28 cellular contexts compared by ENCODE assay signal in genomic region chr2:100969998-100970397, GRCh38.
"Had no signal": no experiment of that assay in that cellular context is flagged by ENCODE, and none has a peak within 500 bp of the region (broad histone marks: within the 10 kb centered on the region; RNA-seq: fewer than 3 reads in every experiment).

No MANE protein-coding gene starts in this region.

- H3K36me3 Mint-ChIP-seq: neural progenitor cell; stimulated activated naive B cell treated with anti-CD40 and anti-IgM and Interleukin-4, amounts not matched to agents 10 μg/mL and 1 μg/mL and 100 μg/mL, for 72 hours had no signal

- H3K27ac ChIP-seq: heart right ventricle, hepatocyte, lower lobe of right lung, neural progenitor cell, ovary, prostate gland, tibial nerve, vagina had no signal

- H3K27me3 ChIP-seq: heart right ventricle, hepatocyte, neural progenitor cell, ovary, tibial nerve, vagina had no signal

- H3K4me3 ChIP-seq: heart right ventricle, hepatocyte, lower lobe of right lung, neural progenitor cell, ovary, prostate gland, smooth muscle cell, tibial nerve, vagina had no signal

- DNase-seq: heart right ventricle; islet precursor cell; kidney glomerular epithelial cell; left cardiac atrium; left ventricle myocardium superior; lower lobe of right lung; mammary epithelial cell; mesenchymal stem cell; naive thymus-derived CD8-positive, alpha-beta T cell; nephron progenitor cell; ovary; retina; right cardiac atrium; stimulated activated CD4-positive, alpha-beta T cell treated with anti-CD3 and anti-CD28 coated beads, Interleukin-12 subunit alpha, Interleukin-12 subunit beta, amount 100 ng/mL, for 4 hours; stimulated activated CD4-positive, alpha-beta T cell treated with anti-CD3 and anti-CD28 coated beads, Interleukin-15, amount 100 ng/mL, for 24 hours; stimulated activated CD4-positive, alpha-beta T cell treated with anti-CD3 and anti-CD28 coated beads, Interleukin-2, amount 100 ng/mL, for 24 hours; stimulated activated CD4-positive, alpha-beta T cell treated with anti-CD3 and anti-CD28 coated beads, Interleukin-4, amount 100 ng/mL, for 1 hour; stimulated activated naive B cell treated with anti-CD40 and anti-IgM and Interleukin-4, amounts not matched to agents 10 μg/mL and 1 μg/mL and 100 μg/mL, for 72 hours; substantia nigra had no signal

- H3K4me1 Mint-ChIP-seq: nephron progenitor cell; neural progenitor cell; stimulated activated naive B cell treated with anti-CD40 and anti-IgM and Interleukin-4, amounts not matched to agents 10 μg/mL and 1 μg/mL and 100 μg/mL, for 72 hours had no signal

- H3K4me1 ChIP-seq: heart right ventricle, lower lobe of right lung, neural progenitor cell, prostate gland, tibial nerve, vagina had no signal

- H3K9ac ChIP-seq: neural progenitor cell had no signal

- H3K36me3 ChIP-seq: neural progenitor cell, ovary, prostate gland had no signal

- H3K27ac Mint-ChIP-seq: naive thymus-derived CD8-positive, alpha-beta T cell; nephron progenitor cell; stimulated activated naive B cell treated with anti-CD40 and anti-IgM and Interleukin-4, amounts not matched to agents 10 μg/mL and 1 μg/mL and 100 μg/mL, for 72 hours; stimulated activated naive CD8-positive, alpha-beta T cell treated with anti-CD3 and anti-CD28 coated beads, Interleukin-15, Interleukin-2, amounts not matched to agents 100 ng/mL and 50 ng/mL, for 24 hours; type B pancreatic cell had no signal

- H3K9me3 Mint-ChIP-seq: naive thymus-derived CD8-positive, alpha-beta T cell; nephron progenitor cell; neural progenitor cell; stimulated activated naive B cell treated with anti-CD40 and anti-IgM and Interleukin-4, amounts not matched to agents 10 μg/mL and 1 μg/mL and 100 μg/mL, for 72 hours; stimulated activated naive CD8-positive, alpha-beta T cell treated with anti-CD3 and anti-CD28 coated beads, Interleukin-15, Interleukin-2, amounts not matched to agents 100 ng/mL and 50 ng/mL, for 24 hours; type B pancreatic cell had no signal

- H3K4me3 Mint-ChIP-seq: naive thymus-derived CD8-positive, alpha-beta T cell; nephron progenitor cell; neural progenitor cell; stimulated activated naive B cell treated with anti-CD40 and anti-IgM and Interleukin-4, amounts not matched to agents 10 μg/mL and 1 μg/mL and 100 μg/mL, for 72 hours; stimulated activated naive CD8-positive, alpha-beta T cell treated with anti-CD3 and anti-CD28 coated beads, Interleukin-15, Interleukin-2, amounts not matched to agents 100 ng/mL and 50 ng/mL, for 24 hours; type B pancreatic cell had no signal

- H3K9me3 ChIP-seq: heart right ventricle, lower lobe of right lung, ovary, prostate gland, tibial nerve, vagina had no signal

- H3K27me3 Mint-ChIP-seq: stimulated activated naive CD8-positive, alpha-beta T cell treated with anti-CD3 and anti-CD28 coated beads, Interleukin-15, Interleukin-2, amounts not matched to agents 100 ng/mL and 50 ng/mL, for 24 hours; type B pancreatic cell had no signal

- ATAC-seq: heart right ventricle; left cardiac atrium; left lobe of liver; left ventricle myocardium superior; lower lobe of right lung; naive thymus-derived CD8-positive, alpha-beta T cell; right cardiac atrium; stimulated activated naive B cell treated with anti-CD40 and anti-IgM and Interleukin-4, amounts not matched to agents 10 μg/mL and 1 μg/mL and 100 μg/mL, for 72 hours had no signal
